20 cellular contexts compared by ENCODE assay signal in genomic region chr19:5095568-5095850, GRCh38.
DNase-seq lines count a peak whose midpoint lies in the region; ATAC-seq and TF ChIP-seq lines count a peak whose summit lies in the region.
"Had no signal": no experiment of that assay in that cellular context is flagged by ENCODE, and none has a peak within 500 bp of the region (broad histone marks: within the 10 kb centered on the region; RNA-seq: fewer than 3 reads in every experiment).

No MANE protein-coding gene starts in this region.

- H3K36me3 ChIP-seq in endodermal cell (ENCODE audit: control insufficient read depth, insufficient read depth, low read length) (peaks cover 25% of the 10 kb centered on the region), neural progenitor cell (peaks cover 7% of the 10 kb centered on the region)

- WGBS in right cardiac atrium, result 86% methylated on average over 7 of the region's 7 CpGs
- 91 to 93% methylated on average over 6 to 7 of the region's 7 CpGs for WGBS in endodermal cell (ENCODE audit: insufficient coverage in 1 of 2, insufficient read length in 1 of 2), 2 experiments

- H3K9me3 Mint-ChIP-seq in endodermal cell (peaks cover 27% of the 10 kb centered on the region), neural progenitor cell (peaks cover 31% of the 10 kb centered on the region)

- H3K9me3 ChIP-seq in right cardiac atrium (ENCODE audit: control insufficient read depth, low read length) (no peaks in the 10 kb centered on the region), endodermal cell (ENCODE audit: control insufficient read depth, low read length) (peaks cover 24% of the 10 kb centered on the region), neural progenitor cell (ENCODE audit: low read depth) (no peaks in the 10 kb centered on the region)

- no peak for TF ChIP-seq CTCF in endodermal cell (conservative IDR thresholded peaks at IDR 0.05)
- no peak for TF ChIP-seq CTCF in neural progenitor cell (IDR thresholded peaks at IDR 0.05)

- H3K4me3 Mint-ChIP-seq in endodermal cell, result no peak overlapping the region
- H3K4me3 Mint-ChIP-seq in neural progenitor cell, result no peak overlapping the region
- H3K4me3 Mint-ChIP-seq: B cell, CD14-positive monocyte had no signal

- H3K4me3 ChIP-seq in right cardiac atrium (ENCODE audit: low read length) (no peak overlapping the region), endodermal cell (ENCODE audit: low read length) (no peak overlapping the region), neural progenitor cell (no peak overlapping the region)

- no peaks in the 10 kb centered on the region for H3K27me3 Mint-ChIP-seq in endodermal cell (ENCODE audit: insufficient read depth)
- H3K27me3 Mint-ChIP-seq in neural progenitor cell (ENCODE audit: insufficient read depth, low read depth), result peaks cover 12% of the 10 kb centered on the region
- H3K27me3 Mint-ChIP-seq: B cell had no signal

- no peak overlapping the region for H3K9ac ChIP-seq in endodermal cell (ENCODE audit: extremely low read depth, low read length, poor library complexity, severe bottlenecking)
- H3K9ac ChIP-seq in neural progenitor cell, result no peak overlapping the region

- H3F3A ChIP-seq in neural progenitor cell (ENCODE audit: low read depth), result peaks cover 14% of the 10 kb centered on the region

- H3K27ac Mint-ChIP-seq in endodermal cell (no peak overlapping the region), neural progenitor cell (peak overlapping the region; percentile 78)
- H3K27ac Mint-ChIP-seq: B cell, CD14-positive monocyte had no signal

- no peak overlapping the region for H3K27ac ChIP-seq in right cardiac atrium (ENCODE audit: low read length)
- H3K27ac ChIP-seq in endodermal cell (ENCODE audit: low read depth, low read length), result peak overlapping the region; percentile 51
- H3K27ac ChIP-seq in neural progenitor cell, result no peak overlapping the region

- in situ Hi-C loops in G401 (cut with HindIII; ENCODE audit: low sequenced_read_pairs), result no loop called here

- no peaks in the 10 kb centered on the region for H3K79me2 ChIP-seq in neural progenitor cell (ENCODE audit: low read depth)

- H3K4me2 ChIP-seq in neural progenitor cell, result no peak overlapping the region

- peaks cover 8% of the 10 kb centered on the region for H3K4me1 ChIP-seq in right cardiac atrium (ENCODE audit: control insufficient read depth, insufficient read depth, low read length)
- peaks cover 10% of the 10 kb centered on the region for H3K4me1 ChIP-seq in endodermal cell (ENCODE audit: control insufficient read depth, insufficient read depth, low read length)
- H3K4me1 ChIP-seq in neural progenitor cell, result peaks cover 41% of the 10 kb centered on the region

- H4K20me1 ChIP-seq in neural progenitor cell (ENCODE audit: low read depth), result peaks cover 44% of the 10 kb centered on the region

- H3K4me1 Mint-ChIP-seq in endodermal cell, result peaks cover 17% of the 10 kb centered on the region
- peaks cover 43% of the 10 kb centered on the region for H3K4me1 Mint-ChIP-seq in neural progenitor cell
- H3K4me1 Mint-ChIP-seq: CD14-positive monocyte had no signal

- intact Hi-C loops in right cardiac atrium (cut with DNase I), result no loop called here
- intact Hi-C loops in left cardiac atrium (cut with DNase I), result no loop called here

- H3K36me3 Mint-ChIP-seq in endodermal cell (ENCODE audit: low read depth), result peaks cover 40% of the 10 kb centered on the region
- H3K36me3 Mint-ChIP-seq in neural progenitor cell, result peaks cover 37% of the 10 kb centered on the region

- peak in 2 of 3 donors; percentile 45 to 49 for DNase-seq in right cardiac atrium
- DNase-seq in left cardiac atrium, result no peak
- DNase-seq in endodermal cell, result no peak
- DNase-seq in neural progenitor cell (ENCODE audit: low spot score), result no peak
- DNase-seq in HUDEP-2 (lab: John Stamatoyannopoulos, UW; ENCODE audit: unreplicated experiment in 76 of 76), result no peak
- DNase-seq in SIG-M5 (lab: John Stamatoyannopoulos, UW), result no peak
- DNase-seq in G401 (ENCODE audit: low spot score), result no peak
- DNase-seq: GF-D8, GOT3, MM.1S, NCI-H1048, NCI-H1417 treated with DMSO at 0.1 percent for 48 hours, NCI-H187 treated with DMSO at 0.1 percent for 48 hours, NCI-H2107, NCI-H510A treated with DMSO at 0.1 percent for 48 hours, NCI-H748 treated with DMSO at 0.1 percent for 48 hours, OCI-M1 had no signal

- no peak overlapping the region for H2AFZ ChIP-seq in neural progenitor cell (replicated peaks)

- H3K27me3 ChIP-seq in right cardiac atrium (ENCODE audit: control insufficient read depth, insufficient read depth) (no peaks in the 10 kb centered on the region), endodermal cell (ENCODE audit: control insufficient read depth, insufficient read depth, low read length, poor library complexity, severe bottlenecking) (no peaks in the 10 kb centered on the region), neural progenitor cell (no peaks in the 10 kb centered on the region)

- no peak for ATAC-seq in right cardiac atrium
- no peak for ATAC-seq in left cardiac atrium
- ATAC-seq: Right ventricle myocardium inferior had no signal

Comparison
In these comparisons a context has a peak if more than half of its experiments do, and no peak if none do; other contexts are left out.
1. DNase-seq: peak in right cardiac atrium (2 of 3); none in left cardiac atrium (single experiment), endodermal cell (single experiment), neural progenitor cell (single experiment), HUDEP-2 (0 of 76), SIG-M5 (single experiment) and G401 (single experiment).